ENCODE assay signal across 1 cellular context in the genomic region with DNA sequence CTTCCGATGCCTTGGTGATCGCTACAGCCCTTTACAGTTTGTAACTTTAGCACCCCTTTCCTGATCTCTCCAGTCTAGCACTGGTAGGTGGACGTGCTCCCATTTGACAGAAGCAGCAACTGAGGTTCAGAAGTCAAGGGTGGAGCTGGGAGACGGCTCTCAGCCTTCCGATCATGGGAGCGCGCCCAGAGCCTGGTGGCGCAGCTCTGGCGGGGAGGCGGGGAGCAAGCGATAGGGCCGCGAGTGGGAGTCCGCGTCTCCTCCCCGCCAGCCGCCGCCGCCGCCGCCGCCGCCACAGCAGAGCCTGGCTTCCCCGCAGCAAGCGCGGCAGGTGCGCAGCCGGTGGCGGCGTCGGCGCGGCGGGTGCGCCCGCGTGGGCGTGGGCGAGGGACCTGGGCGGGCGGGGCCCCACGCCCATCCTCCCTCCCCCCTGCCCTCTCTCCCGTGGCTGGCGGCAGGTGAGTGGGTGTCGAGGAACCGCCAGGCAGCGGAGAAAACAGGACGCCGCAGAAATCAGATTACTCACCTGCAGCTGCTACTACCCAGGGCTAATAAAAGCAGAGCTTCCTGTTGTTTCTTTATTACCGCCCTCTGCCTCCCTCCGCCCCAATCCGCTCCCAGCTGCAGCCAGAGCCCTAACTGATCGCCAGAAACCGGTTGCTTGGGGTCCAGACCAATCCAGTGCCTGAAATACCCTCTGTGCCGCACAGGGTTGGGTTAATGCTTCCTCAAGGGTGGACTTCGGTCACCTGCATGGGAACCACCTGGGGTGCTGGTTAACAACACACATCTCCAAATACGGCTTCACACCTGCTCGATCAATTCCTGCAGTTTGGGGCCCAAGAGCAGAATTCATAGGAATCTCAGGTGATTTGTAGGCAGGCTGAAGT.
TF ChIP-seq lines count a peak whose summit lies in the region.

No MANE protein-coding gene starts in this region.

TF ChIP-seq in K562, 482 proteins besides CTCF, POLR2A, EP300 and RAD21 (continued from another document and continues in another):
- TF ChIP-seq, protein P1, sequence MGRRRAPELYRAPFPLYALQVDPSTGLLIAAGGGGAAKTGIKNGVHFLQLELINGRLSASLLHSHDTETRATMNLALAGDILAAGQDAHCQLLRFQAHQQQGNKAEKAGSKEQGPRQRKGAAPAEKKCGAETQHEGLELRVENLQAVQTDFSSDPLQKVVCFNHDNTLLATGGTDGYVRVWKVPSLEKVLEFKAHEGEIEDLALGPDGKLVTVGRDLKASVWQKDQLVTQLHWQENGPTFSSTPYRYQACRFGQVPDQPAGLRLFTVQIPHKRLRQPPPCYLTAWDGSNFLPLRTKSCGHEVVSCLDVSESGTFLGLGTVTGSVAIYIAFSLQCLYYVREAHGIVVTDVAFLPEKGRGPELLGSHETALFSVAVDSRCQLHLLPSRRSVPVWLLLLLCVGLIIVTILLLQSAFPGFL (CRISPR knock-in tag; IDR thresholded peaks at IDR 0.05): no peak
- no peak for TF ChIP-seq SLC30A9 (CRISPR knock-in tag; IDR thresholded peaks at IDR 0.05)
- TF ChIP-seq, protein P2, sequence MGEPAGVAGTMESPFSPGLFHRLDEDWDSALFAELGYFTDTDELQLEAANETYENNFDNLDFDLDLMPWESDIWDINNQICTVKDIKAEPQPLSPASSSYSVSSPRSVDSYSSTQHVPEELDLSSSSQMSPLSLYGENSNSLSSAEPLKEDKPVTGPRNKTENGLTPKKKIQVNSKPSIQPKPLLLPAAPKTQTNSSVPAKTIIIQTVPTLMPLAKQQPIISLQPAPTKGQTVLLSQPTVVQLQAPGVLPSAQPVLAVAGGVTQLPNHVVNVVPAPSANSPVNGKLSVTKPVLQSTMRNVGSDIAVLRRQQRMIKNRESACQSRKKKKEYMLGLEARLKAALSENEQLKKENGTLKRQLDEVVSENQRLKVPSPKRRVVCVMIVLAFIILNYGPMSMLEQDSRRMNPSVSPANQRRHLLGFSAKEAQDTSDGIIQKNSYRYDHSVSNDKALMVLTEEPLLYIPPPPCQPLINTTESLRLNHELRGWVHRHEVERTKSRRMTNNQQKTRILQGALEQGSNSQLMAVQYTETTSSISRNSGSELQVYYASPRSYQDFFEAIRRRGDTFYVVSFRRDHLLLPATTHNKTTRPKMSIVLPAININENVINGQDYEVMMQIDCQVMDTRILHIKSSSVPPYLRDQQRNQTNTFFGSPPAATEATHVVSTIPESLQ (CRISPR knock-in tag; IDR thresholded peaks at IDR 0.05): no peak
- no peak for TF ChIP-seq PTTG1 (tag; IDR thresholded peaks at IDR 0.05; ENCODE audit: low read depth)
- no peak for TF ChIP-seq NELFE (IDR thresholded peaks at IDR 0.05; ENCODE audit: insufficient read depth, insufficient read length)
- TF ChIP-seq SP1 (CRISPR knock-in tag; IDR thresholded peaks at IDR 0.05): no peak
- TF ChIP-seq, protein P3, sequence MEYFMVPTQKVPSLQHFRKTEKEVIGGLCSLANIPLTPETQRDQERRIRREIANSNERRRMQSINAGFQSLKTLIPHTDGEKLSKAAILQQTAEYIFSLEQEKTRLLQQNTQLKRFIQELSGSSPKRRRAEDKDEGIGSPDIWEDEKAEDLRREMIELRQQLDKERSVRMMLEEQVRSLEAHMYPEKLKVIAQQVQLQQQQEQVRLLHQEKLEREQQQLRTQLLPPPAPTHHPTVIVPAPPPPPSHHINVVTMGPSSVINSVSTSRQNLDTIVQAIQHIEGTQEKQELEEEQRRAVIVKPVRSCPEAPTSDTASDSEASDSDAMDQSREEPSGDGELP (CRISPR knock-in tag; IDR thresholded peaks at IDR 0.05; ENCODE audit: borderline replicate concordance): peak; percentile 44; the same call in 1 of the 2 replicates
- TF ChIP-seq ZKSCAN8 (CRISPR knock-in tag; IDR thresholded peaks at IDR 0.05): no peak
- TF ChIP-seq SETDB1 (IDR thresholded peaks at IDR 0.05; ENCODE audit: low read length): no peak
- no peak for TF ChIP-seq NR2C2 (CRISPR knock-in tag; IDR thresholded peaks at IDR 0.05)
- no peak for TF ChIP-seq NR2C2 (tag; IDR thresholded peaks at IDR 0.05)
- TF ChIP-seq RUNX1 (IDR thresholded peaks at IDR 0.05; ENCODE audit: low read depth): no peak
- 0 out of 2 replicates have a peak, but pooled peaks have one; percentile 7 for TF ChIP-seq L3MBTL2 (IDR thresholded peaks at IDR 0.05)
- no peak for TF ChIP-seq SMARCE1 (IDR thresholded peaks at IDR 0.05)
- no peak for TF ChIP-seq NBN (IDR thresholded peaks at IDR 0.05; ENCODE audit: low read depth)
- TF ChIP-seq FOS (IDR thresholded peaks at IDR 0.05; ENCODE audit: extremely low read depth, insufficient read length): no peak
- TF ChIP-seq CBX2 (IDR thresholded peaks at IDR 0.05; ENCODE audit: insufficient read depth, low read length, poor library complexity, severe bottlenecking): no peak
- TF ChIP-seq ZBED1 (IDR thresholded peaks at IDR 0.05): no peak
- TF ChIP-seq NCOA6 (IDR thresholded peaks at IDR 0.05): no peak
- no peak for TF ChIP-seq JUNB (CRISPR knock-in tag; conservative IDR thresholded peaks at IDR 0.05)
- TF ChIP-seq, protein P4, sequence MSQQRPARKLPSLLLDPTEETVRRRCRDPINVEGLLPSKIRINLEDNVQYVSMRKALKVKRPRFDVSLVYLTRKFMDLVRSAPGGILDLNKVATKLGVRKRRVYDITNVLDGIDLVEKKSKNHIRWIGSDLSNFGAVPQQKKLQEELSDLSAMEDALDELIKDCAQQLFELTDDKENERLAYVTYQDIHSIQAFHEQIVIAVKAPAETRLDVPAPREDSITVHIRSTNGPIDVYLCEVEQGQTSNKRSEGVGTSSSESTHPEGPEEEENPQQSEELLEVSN (IDR thresholded peaks at IDR 0.05; ENCODE audit: borderline replicate concordance in 1 of 2, extremely low read depth in 1 of 2, insufficient read depth in 1 of 2, insufficient read length in 1 of 2, low read depth in 1 of 2, low read length in 1 of 2, poor library complexity in 1 of 2, severe bottlenecking in 1 of 2): peak in 1 of 2 experiments; percentile 56
- no peak for TF ChIP-seq ZNF696 (CRISPR knock-in tag; conservative IDR thresholded peaks at IDR 0.05)
- no peak for TF ChIP-seq ZNF79 (CRISPR knock-in tag; IDR thresholded peaks at IDR 0.05; ENCODE audit: low read depth)
- no peak for TF ChIP-seq JUND (IDR thresholded peaks at IDR 0.05; ENCODE audit: borderline replicate concordance, low read depth, low read length)
- no peak for TF ChIP-seq JUND (tag; IDR thresholded peaks at IDR 0.05; ENCODE audit: borderline replicate concordance, low read depth, low read length)
- TF ChIP-seq ZNF134 (CRISPR knock-in tag; conservative IDR thresholded peaks at IDR 0.05): no peak
- no peak for TF ChIP-seq PYGO2 (tag; IDR thresholded peaks at IDR 0.05)
- TF ChIP-seq ZNF347 (CRISPR knock-in tag; IDR thresholded peaks at IDR 0.05; ENCODE audit: low read depth): no peak
- no peak for TF ChIP-seq ZZZ3 (IDR thresholded peaks at IDR 0.05)
- TF ChIP-seq PML (IDR thresholded peaks at IDR 0.05; ENCODE audit: low read length): no peak
- TF ChIP-seq RBFOX2 (IDR thresholded peaks at IDR 0.05; ENCODE audit: low read depth, low read length): no peak
- TF ChIP-seq, protein P5, sequence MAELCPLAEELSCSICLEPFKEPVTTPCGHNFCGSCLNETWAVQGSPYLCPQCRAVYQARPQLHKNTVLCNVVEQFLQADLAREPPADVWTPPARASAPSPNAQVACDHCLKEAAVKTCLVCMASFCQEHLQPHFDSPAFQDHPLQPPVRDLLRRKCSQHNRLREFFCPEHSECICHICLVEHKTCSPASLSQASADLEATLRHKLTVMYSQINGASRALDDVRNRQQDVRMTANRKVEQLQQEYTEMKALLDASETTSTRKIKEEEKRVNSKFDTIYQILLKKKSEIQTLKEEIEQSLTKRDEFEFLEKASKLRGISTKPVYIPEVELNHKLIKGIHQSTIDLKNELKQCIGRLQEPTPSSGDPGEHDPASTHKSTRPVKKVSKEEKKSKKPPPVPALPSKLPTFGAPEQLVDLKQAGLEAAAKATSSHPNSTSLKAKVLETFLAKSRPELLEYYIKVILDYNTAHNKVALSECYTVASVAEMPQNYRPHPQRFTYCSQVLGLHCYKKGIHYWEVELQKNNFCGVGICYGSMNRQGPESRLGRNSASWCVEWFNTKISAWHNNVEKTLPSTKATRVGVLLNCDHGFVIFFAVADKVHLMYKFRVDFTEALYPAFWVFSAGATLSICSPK (IDR thresholded peaks at IDR 0.05; ENCODE audit: borderline replicate concordance): no peak
- TF ChIP-seq CTBP1 (IDR thresholded peaks at IDR 0.05; ENCODE audit: borderline replicate concordance): peak; percentile 44
- TF ChIP-seq GABPA (tag; conservative IDR thresholded peaks at IDR 0.05; ENCODE audit: low read depth): no peak
- TF ChIP-seq, protein P6, sequence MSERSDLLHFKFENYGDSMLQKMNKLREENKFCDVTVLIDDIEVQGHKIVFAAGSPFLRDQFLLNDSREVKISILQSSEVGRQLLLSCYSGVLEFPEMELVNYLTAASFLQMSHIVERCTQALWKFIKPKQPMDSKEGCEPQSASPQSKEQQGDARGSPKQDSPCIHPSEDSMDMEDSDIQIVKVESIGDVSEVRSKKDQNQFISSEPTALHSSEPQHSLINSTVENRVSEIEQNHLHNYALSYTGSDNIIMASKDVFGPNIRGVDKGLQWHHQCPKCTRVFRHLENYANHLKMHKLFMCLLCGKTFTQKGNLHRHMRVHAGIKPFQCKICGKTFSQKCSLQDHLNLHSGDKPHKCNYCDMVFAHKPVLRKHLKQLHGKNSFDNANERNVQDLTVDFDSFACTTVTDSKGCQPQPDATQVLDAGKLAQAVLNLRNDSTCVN (CRISPR knock-in tag; IDR thresholded peaks at IDR 0.05): no peak
- TF ChIP-seq SOX6 (IDR thresholded peaks at IDR 0.05): no peak
- TF ChIP-seq TRIM28 (IDR thresholded peaks at IDR 0.05): no peak
- no peak for TF ChIP-seq E2F3 (CRISPR knock-in tag; IDR thresholded peaks at IDR 0.05)
- TF ChIP-seq, protein P7, sequence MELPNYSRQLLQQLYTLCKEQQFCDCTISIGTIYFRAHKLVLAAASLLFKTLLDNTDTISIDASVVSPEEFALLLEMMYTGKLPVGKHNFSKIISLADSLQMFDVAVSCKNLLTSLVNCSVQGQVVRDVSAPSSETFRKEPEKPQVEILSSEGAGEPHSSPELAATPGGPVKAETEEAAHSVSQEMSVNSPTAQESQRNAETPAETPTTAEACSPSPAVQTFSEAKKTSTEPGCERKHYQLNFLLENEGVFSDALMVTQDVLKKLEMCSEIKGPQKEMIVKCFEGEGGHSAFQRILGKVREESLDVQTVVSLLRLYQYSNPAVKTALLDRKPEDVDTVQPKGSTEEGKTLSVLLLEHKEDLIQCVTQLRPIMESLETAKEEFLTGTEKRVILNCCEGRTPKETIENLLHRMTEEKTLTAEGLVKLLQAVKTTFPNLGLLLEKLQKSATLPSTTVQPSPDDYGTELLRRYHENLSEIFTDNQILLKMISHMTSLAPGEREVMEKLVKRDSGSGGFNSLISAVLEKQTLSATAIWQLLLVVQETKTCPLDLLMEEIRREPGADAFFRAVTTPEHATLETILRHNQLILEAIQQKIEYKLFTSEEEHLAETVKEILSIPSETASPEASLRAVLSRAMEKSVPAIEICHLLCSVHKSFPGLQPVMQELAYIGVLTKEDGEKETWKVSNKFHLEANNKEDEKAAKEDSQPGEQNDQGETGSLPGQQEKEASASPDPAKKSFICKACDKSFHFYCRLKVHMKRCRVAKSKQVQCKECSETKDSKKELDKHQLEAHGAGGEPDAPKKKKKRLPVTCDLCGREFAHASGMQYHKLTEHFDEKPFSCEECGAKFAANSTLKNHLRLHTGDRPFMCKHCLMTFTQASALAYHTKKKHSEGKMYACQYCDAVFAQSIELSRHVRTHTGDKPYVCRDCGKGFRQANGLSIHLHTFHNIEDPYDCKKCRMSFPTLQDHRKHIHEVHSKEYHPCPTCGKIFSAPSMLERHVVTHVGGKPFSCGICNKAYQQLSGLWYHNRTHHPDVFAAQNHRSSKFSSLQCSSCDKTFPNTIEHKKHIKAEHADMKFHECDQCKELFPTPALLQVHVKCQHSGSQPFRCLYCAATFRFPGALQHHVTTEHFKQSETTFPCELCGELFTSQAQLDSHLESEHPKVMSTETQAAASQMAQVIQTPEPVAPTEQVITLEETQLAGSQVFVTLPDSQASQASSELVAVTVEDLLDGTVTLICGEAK (IDR thresholded peaks at IDR 0.05): no peak
- TF ChIP-seq, protein P7 (CRISPR knock-in tag; IDR thresholded peaks at IDR 0.05): no peak
- TF ChIP-seq NFE2L1 (tag; IDR thresholded peaks at IDR 0.05; ENCODE audit: borderline replicate concordance, low read depth): no peak
- no peak for TF ChIP-seq ZFX (CRISPR knock-in tag; IDR thresholded peaks at IDR 0.05)
- TF ChIP-seq, protein P8, sequence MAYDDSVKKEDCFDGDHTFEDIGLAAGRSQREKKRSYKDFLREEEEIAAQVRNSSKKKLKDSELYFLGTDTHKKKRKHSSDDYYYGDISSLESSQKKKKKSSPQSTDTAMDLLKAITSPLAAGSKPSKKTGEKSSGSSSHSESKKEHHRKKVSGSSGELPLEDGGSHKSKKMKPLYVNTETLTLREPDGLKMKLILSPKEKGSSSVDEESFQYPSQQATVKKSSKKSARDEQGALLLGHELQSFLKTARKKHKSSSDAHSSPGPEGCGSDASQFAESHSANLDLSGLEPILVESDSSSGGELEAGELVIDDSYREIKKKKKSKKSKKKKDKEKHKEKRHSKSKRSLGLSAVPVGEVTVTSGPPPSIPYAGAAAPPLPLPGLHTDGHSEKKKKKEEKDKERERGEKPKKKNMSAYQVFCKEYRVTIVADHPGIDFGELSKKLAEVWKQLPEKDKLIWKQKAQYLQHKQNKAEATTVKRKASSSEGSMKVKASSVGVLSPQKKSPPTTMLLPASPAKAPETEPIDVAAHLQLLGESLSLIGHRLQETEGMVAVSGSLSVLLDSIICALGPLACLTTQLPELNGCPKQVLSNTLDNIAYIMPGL (CRISPR knock-in tag; IDR thresholded peaks at IDR 0.05): no peak
